In genomic region chr17:66200685-66201092, GRCh38 we compare ENCODE assay signal across 1 cellular context.
TF ChIP-seq lines count a peak whose summit lies in the region.

No MANE protein-coding gene starts in this region.

TF ChIP-seq in K562, 482 proteins besides CTCF, POLR2A, EP300 and RAD21 (continued from another document):
- TF ChIP-seq CTCFL (IDR thresholded peaks at IDR 0.05; ENCODE audit: borderline replicate concordance, insufficient read depth, low read depth, low read length, poor library complexity, severe bottlenecking) (no peak), BRF1 (IDR thresholded peaks at IDR 0.05; ENCODE audit: borderline replicate concordance, extremely low read depth, insufficient read length) (no peak), KDM1A (IDR thresholded peaks at IDR 0.05) (peak in 1 of 2 experiments; percentile 84; a peak in 2 of 4 replicates), ZBED1 (IDR thresholded peaks at IDR 0.05) (no peak), ZBTB26 (CRISPR knock-in tag; IDR thresholded peaks at IDR 0.05) (peak; percentile 89; the same call in 1 of the 2 replicates), BCLAF1 (IDR thresholded peaks at IDR 0.05; ENCODE audit: borderline replicate concordance in 1 of 2, control insufficient read depth in 1 of 2, low read depth in 2 of 2, low read length in 1 of 2) (peak in 1 of 2 experiments; percentile 80; a peak in 2 of 4 replicates), HDGF (IDR thresholded peaks at IDR 0.05) (peak; percentile 76; the same call in 1 of the 2 replicates), JUN (IDR thresholded peaks at IDR 0.05; ENCODE audit: borderline replicate concordance, low read depth, low read length) (no peak), JUN (CRISPR knock-in tag; IDR thresholded peaks at IDR 0.05; ENCODE audit: borderline replicate concordance) (no peak), TAL1 (IDR thresholded peaks at IDR 0.05) (0 out of 2 replicates have a peak, but pooled peaks have one; percentile 9), ARHGAP35 (IDR thresholded peaks at IDR 0.05; ENCODE audit: partially characterized antibody) (no peak), ZBTB2 (IDR thresholded peaks at IDR 0.05) (peak; percentile 55; the same call in 1 of the 2 replicates), LEF1 (IDR thresholded peaks at IDR 0.05) (peak; percentile 81; the same call in 1 of the 2 replicates), SMC3 (conservative IDR thresholded peaks at IDR 0.05; ENCODE audit: insufficient read depth, low read depth, low read length) (peak; percentile 74), ZSCAN29 (IDR thresholded peaks at IDR 0.05) (no peak), BRD9 (IDR thresholded peaks at IDR 0.05; ENCODE audit: low read depth, partially characterized antibody) (no peak), POLR2B (IDR thresholded peaks at IDR 0.05; ENCODE audit: low read depth, partially characterized antibody) (no peak), CREM (IDR thresholded peaks at IDR 0.05; ENCODE audit: low read depth) (peak; percentile 69), GABPB2 (CRISPR knock-in tag; conservative IDR thresholded peaks at IDR 0.05) (no peak), MAFF (IDR thresholded peaks at IDR 0.05; ENCODE audit: low read length) (no peak), BHLHE40 (IDR thresholded peaks at IDR 0.05; ENCODE audit: low read length) (peak; percentile 99), PHTF2 (CRISPR knock-in tag; IDR thresholded peaks at IDR 0.05) (no peak), DIDO1 (tag; IDR thresholded peaks at IDR 0.05; ENCODE audit: low read depth) (peak; percentile 73), TSC22D4 (tag; IDR thresholded peaks at IDR 0.05) (peak; percentile 82; the same call in 1 of the 2 replicates), CBX3 (IDR thresholded peaks at IDR 0.05; ENCODE audit: borderline replicate concordance in 1 of 2, low read length in 2 of 2) (0 out of 3 replicates have a peak, but pooled peaks of 1 of the 2 experiments have one; percentile 26), BRCA1 (IDR thresholded peaks at IDR 0.05) (no peak), BRCA1 (CRISPR knock-in tag; IDR thresholded peaks at IDR 0.05) (no peak), ZBTB49 (CRISPR knock-in tag; IDR thresholded peaks at IDR 0.05; ENCODE audit: borderline replicate concordance) (no peak), HIVEP1 (CRISPR knock-in tag; IDR thresholded peaks at IDR 0.05) (no peak), ELF4 (CRISPR knock-in tag; IDR thresholded peaks at IDR 0.05) (peak; percentile 84; the same call in 1 of the 2 replicates), BCOR (IDR thresholded peaks at IDR 0.05) (peak; percentile 80), CTBP1 (IDR thresholded peaks at IDR 0.05; ENCODE audit: borderline replicate concordance) (peak; percentile 23; the same call in 1 of the 2 replicates), WHSC1 (IDR thresholded peaks at IDR 0.05; ENCODE audit: low read length) (no peak), PHF20 (IDR thresholded peaks at IDR 0.05; ENCODE audit: partially characterized antibody) (peak; percentile 52), EP400 (IDR thresholded peaks at IDR 0.05) (peak; percentile 29; the same call in 1 of the 2 replicates), BCL6 (CRISPR knock-in tag; IDR thresholded peaks at IDR 0.05) (no peak), E2F6 (IDR thresholded peaks at IDR 0.05; ENCODE audit: borderline replicate concordance in 1 of 2, extremely low read depth in 1 of 2, insufficient read depth in 1 of 2, insufficient read length in 1 of 2, low read depth in 1 of 2, low read length in 1 of 2, poor library complexity in 1 of 2, severe bottlenecking in 1 of 2) (no peak), THRB (CRISPR knock-in tag; conservative IDR thresholded peaks at IDR 0.05) (0 out of 2 replicates have a peak, but pooled peaks have one; percentile 43)
